ENCODE assay signal across 8 cellular contexts in genomic region chr14:104865631-104866441, GRCh38. TPM values are rescaled to one million over a fixed set of nuclear protein-coding genes. Genes with fewer than 3 reads are reported as not detected.
DNase-seq lines count a peak whose midpoint lies in the region; ATAC-seq and TF ChIP-seq lines count a peak whose summit lies in the region.

No MANE protein-coding gene starts in this region.

- H3K27ac ChIP-seq in SJSA1 (0 out of 2 replicates have a peak overlapping the region, but pooled peaks have one; percentile 0), brain microvascular endothelial cell (peak overlapping the region; percentile 20)

- H3K4me2 ChIP-seq in skeletal muscle satellite cell (ENCODE audit: low read length) = peak overlapping the region; percentile 83

- peak overlapping the region in 4 of 5 donors; percentile 18 to 59 (median 52) for H3K4me3 Mint-ChIP-seq in immature natural killer cell

- H3K9ac ChIP-seq in skeletal muscle satellite cell (ENCODE audit: low read depth, low read length) = peak overlapping the region; percentile 93

- TF ChIP-seq CTCF in brain microvascular endothelial cell (IDR thresholded peaks at IDR 0.05; ENCODE audit: low read depth, low read length, missing control alignments) (no peak), GM13977 (IDR thresholded peaks at IDR 0.05; ENCODE audit: extremely low read depth, insufficient read depth, missing control alignments) (no peak)

- no peak for ATAC-seq in HG02970 (IDR thresholded peaks at IDR 0.05; ENCODE audit: low FRiP score, unreplicated experiment)

- H3K36me3 Mint-ChIP-seq in immature natural killer cell = no peaks in the 10 kb centered on the region

- peaks cover 10% of the 10 kb centered on the region for H3K27me3 ChIP-seq in SJSA1 (replicated peaks)
- peaks cover 9% of the 10 kb centered on the region for H3K27me3 ChIP-seq in brain microvascular endothelial cell (replicated peaks)
- H3K27me3 ChIP-seq in skeletal muscle satellite cell (ENCODE audit: control insufficient read depth, insufficient read depth, low read length) = peaks cover 21% of the 10 kb centered on the region

- H3K36me3 ChIP-seq in SJSA1 (0 out of 2 replicates have a peak, but pooled peaks cover 5% of the 10 kb centered on the region), brain microvascular endothelial cell (replicated peaks) (no peaks in the 10 kb centered on the region), skeletal muscle satellite cell (ENCODE audit: insufficient read depth, low read length) (peaks cover 13% of the 10 kb centered on the region)

- no peaks in the 10 kb centered on the region for H3K9me3 ChIP-seq in SJSA1 (replicated peaks)
- no peaks in the 10 kb centered on the region for H3K9me3 ChIP-seq in skeletal muscle satellite cell (replicated peaks; ENCODE audit: low read length)

- in situ Hi-C loops in brain microvascular endothelial cell (cut with HindIII; ENCODE audit: low pct_ligation_motif_present, low sequenced_read_pairs) (no loop called here), GM13977 (cut with MboI; ENCODE audit: low pct_unique_long_range_greater_than_20kb, low sequenced_read_pairs, unreplicated experiment) (no loop called here)

- peaks cover 7 to 14% (median 9%) of the 10 kb centered on the region in 3 donors for H3K27me3 Mint-ChIP-seq in immature natural killer cell (ENCODE audit: low read depth in 3 of 3)

- H3K4me3 ChIP-seq in SJSA1 (peak overlapping the region; percentile 89), brain microvascular endothelial cell (ENCODE audit: low read depth, low read length) (peak overlapping the region; percentile 71), skeletal muscle satellite cell (ENCODE audit: low read length) (peak overlapping the region; percentile 84)

- no peak overlapping the region for H3K27ac Mint-ChIP-seq in immature natural killer cell

- no peaks in the 10 kb centered on the region for H3K9me3 Mint-ChIP-seq in immature natural killer cell

- peak; percentile 86 for DNase-seq in 8988T
- DNase-seq in GOT3 (lab: John Stamatoyannopoulos, UW) = peak; percentile 4
- DNase-seq in SJSA1 (ENCODE audit: low read depth in 1 of 2, low spot score in 2 of 2) = peak; percentile 51 to 70
- DNase-seq in brain microvascular endothelial cell = peak; percentile 57
- DNase-seq in immature natural killer cell = peak in 1 of 3 donors; percentile 7
- no peak for DNase-seq in GM13977 (ENCODE audit: low spot score)

- peaks cover 0 to 8% of the 10 kb centered on the region in 2 donors for H3K4me1 Mint-ChIP-seq in immature natural killer cell

- H3K4me1 ChIP-seq in SJSA1 (replicated peaks) (peaks cover 16% of the 10 kb centered on the region), skeletal muscle satellite cell (ENCODE audit: control insufficient read depth, insufficient read depth, low read length) (peaks cover 25% of the 10 kb centered on the region)

RNA-seq across cellular contexts. Expression of gene CEP170B, which starts 0.8 kb away (rescaled TPM):
- total RNA-seq in SJSA1 (2014; rRNA removed; shearing (Covaris generic)) = 5.9 and 9.3 TPM in 2 replicates
- not detected for polyA plus RNA-seq in immature natural killer cell
- 20.8 and 22.6 TPM in 2 replicates for total RNA-seq in skeletal muscle satellite cell (2012; rRNA removed)

RNA-seq across cellular contexts. Expression of gene PLD4, which starts 58.8 kb away (rescaled TPM):
- not detected in 2 replicates for total RNA-seq in SJSA1 (2014; rRNA removed; shearing (Covaris generic))
- polyA plus RNA-seq in immature natural killer cell = 10 to 100 TPM in 2 of 3 donors, 1 to 10 TPM in 1; 2.3 to 49.3 (median 19.7) TPM
- total RNA-seq in skeletal muscle satellite cell (2012; rRNA removed) = under 0.01 TPM in 1 of 2 replicates, not detected in the other
